ENCODE assay signal across 1 cellular context in genomic region chr1:198156745-198157240, GRCh38.
TF ChIP-seq lines count a peak whose summit lies in the region.

Gene NEK7 (plus strand): TSS chr1:198156998. CDS start chr1:198232581, 75,583 bp downstream.

TF ChIP-seq in K562, 482 proteins besides CTCF, POLR2A, EP300 and RAD21 (continued from another document):
- TF ChIP-seq ZNF395 (CRISPR knock-in tag; IDR thresholded peaks at IDR 0.05), result 0 out of 2 replicates have a peak, but pooled peaks have one; percentile 14
- TF ChIP-seq E2F5 (CRISPR knock-in tag; IDR thresholded peaks at IDR 0.05), result 0 out of 2 replicates have a peak, but pooled peaks have one; percentile 55
- no peak for TF ChIP-seq ZC3H8 (IDR thresholded peaks at IDR 0.05)
- no peak for TF ChIP-seq TOE1 (IDR thresholded peaks at IDR 0.05; ENCODE audit: borderline replicate concordance)
- TF ChIP-seq TOE1 (CRISPR knock-in tag; IDR thresholded peaks at IDR 0.05; ENCODE audit: borderline replicate concordance, low read depth), result no peak
- TF ChIP-seq GABPB1 (CRISPR knock-in tag; IDR thresholded peaks at IDR 0.05), result no peak
- TF ChIP-seq ZFP36 (IDR thresholded peaks at IDR 0.05; ENCODE audit: low read depth, low read length, partially characterized antibody), result peak; percentile 97
- TF ChIP-seq E2F3 (CRISPR knock-in tag; IDR thresholded peaks at IDR 0.05), result 0 out of 2 replicates have a peak, but pooled peaks have one; percentile 17
- TF ChIP-seq CCAR2 (IDR thresholded peaks at IDR 0.05; ENCODE audit: low read depth, low read length), result no peak
- peak; percentile 46 for TF ChIP-seq SMAD1 (IDR thresholded peaks at IDR 0.05; ENCODE audit: low read depth, low read length, partially characterized antibody)
- peak; percentile 38; the same call in 1 of the 2 replicates for TF ChIP-seq ATF7 (IDR thresholded peaks at IDR 0.05)
- no peak for TF ChIP-seq TCF15 (CRISPR knock-in tag; IDR thresholded peaks at IDR 0.05)
- no peak for TF ChIP-seq BCL6 (CRISPR knock-in tag; IDR thresholded peaks at IDR 0.05)
- no peak for TF ChIP-seq SP2 (IDR thresholded peaks at IDR 0.05; ENCODE audit: extremely low read depth, low read depth, low read length, poor library complexity, severe bottlenecking)
- peak; percentile 84 to 86 for TF ChIP-seq MAZ (CRISPR knock-in tag; conservative IDR thresholded peaks at IDR 0.05 in 1 of 2, IDR thresholded peaks at IDR 0.05 in 1 of 2)
- TF ChIP-seq ATF1 (CRISPR knock-in tag; IDR thresholded peaks at IDR 0.05), result no peak
- 0 out of 2 replicates have a peak, but pooled peaks have one; percentile 2 for TF ChIP-seq ATF1 (tag; IDR thresholded peaks at IDR 0.05)
- no peak for TF ChIP-seq KDM2B (CRISPR knock-in tag; IDR thresholded peaks at IDR 0.05)
- 0 out of 2 replicates have a peak, but pooled peaks have one; percentile 40 for TF ChIP-seq FOXO4 (CRISPR knock-in tag; IDR thresholded peaks at IDR 0.05)
- no peak for TF ChIP-seq BCOR (IDR thresholded peaks at IDR 0.05)
- TF ChIP-seq SUPT5H (IDR thresholded peaks at IDR 0.05), result peak; percentile 59
- peak; percentile 97 for TF ChIP-seq POLR2G (IDR thresholded peaks at IDR 0.05; ENCODE audit: low read depth, low read length)
- no peak for TF ChIP-seq CBX2 (IDR thresholded peaks at IDR 0.05; ENCODE audit: insufficient read depth, low read length, poor library complexity, severe bottlenecking)
- no peak for TF ChIP-seq PCBP2 (IDR thresholded peaks at IDR 0.05; ENCODE audit: low read depth, low read length, poor library complexity, severe bottlenecking)
- peak; percentile 92 for TF ChIP-seq CXXC5 (CRISPR knock-in tag; IDR thresholded peaks at IDR 0.05)
- TF ChIP-seq MBD2 (IDR thresholded peaks at IDR 0.05; ENCODE audit: borderline replicate concordance, low read depth), result peak; percentile 28; the same call in 1 of the 2 replicates
- TF ChIP-seq POLR2H (tag; IDR thresholded peaks at IDR 0.05; ENCODE audit: low read depth), result peak; percentile 77
- no peak for TF ChIP-seq NCOA2 (IDR thresholded peaks at IDR 0.05; ENCODE audit: partially characterized antibody in 2 of 2)
- TF ChIP-seq TEAD4 (IDR thresholded peaks at IDR 0.05; ENCODE audit: low read length), result no peak; the same call in none of the 2 replicates
- no peak for TF ChIP-seq TEAD4 (CRISPR knock-in tag; IDR thresholded peaks at IDR 0.05; ENCODE audit: borderline replicate concordance)
- TF ChIP-seq SAP30 (IDR thresholded peaks at IDR 0.05; ENCODE audit: borderline replicate concordance, insufficient read depth, low read depth, low read length, poor library complexity, severe bottlenecking), result peak; percentile 61
- no peak for TF ChIP-seq ZMIZ1 (IDR thresholded peaks at IDR 0.05; ENCODE audit: low read depth in 2 of 2, low read length in 2 of 2)
- peak; percentile 65 for TF ChIP-seq CREM (IDR thresholded peaks at IDR 0.05; ENCODE audit: low read depth)
- no peak for TF ChIP-seq HINFP (tag; conservative IDR thresholded peaks at IDR 0.05; ENCODE audit: low read depth)
- no peak for TF ChIP-seq CGGBP1 (CRISPR knock-in tag; IDR thresholded peaks at IDR 0.05)
- peak in 1 of 2 experiments; percentile 42; a peak in 1 of 4 replicates for TF ChIP-seq ZNF639 (CRISPR knock-in tag; conservative IDR thresholded peaks at IDR 0.05 in 1 of 2, IDR thresholded peaks at IDR 0.05 in 1 of 2)
- TF ChIP-seq CHD4 (IDR thresholded peaks at IDR 0.05; ENCODE audit: insufficient read depth, insufficient replicate concordance, low read depth, low read length, poor library complexity, severe bottlenecking), result no peak
- no peak for TF ChIP-seq ZNF121 (CRISPR knock-in tag; conservative IDR thresholded peaks at IDR 0.05)
- TF ChIP-seq SRF (CRISPR knock-in tag; IDR thresholded peaks at IDR 0.05), result peak in 1 of 2 experiments; percentile 44; a peak in 1 of 4 replicates
- no peak for TF ChIP-seq ZNF134 (CRISPR knock-in tag; conservative IDR thresholded peaks at IDR 0.05)
- TF ChIP-seq ZHX1 (conservative IDR thresholded peaks at IDR 0.05; ENCODE audit: low read length), result no peak
- no peak for TF ChIP-seq PHF20 (IDR thresholded peaks at IDR 0.05; ENCODE audit: partially characterized antibody)
- TF ChIP-seq POLR2AphosphoS2 (IDR thresholded peaks at IDR 0.05; ENCODE audit: low read length), result 0 out of 2 replicates have a peak, but pooled peaks have one; percentile 48
- no peak for TF ChIP-seq HLTF (IDR thresholded peaks at IDR 0.05)
- peak; percentile 67 for TF ChIP-seq HNRNPLL (IDR thresholded peaks at IDR 0.05; ENCODE audit: low read depth, low read length, poor library complexity, severe bottlenecking)
- no peak for TF ChIP-seq USF1 (CRISPR knock-in tag; IDR thresholded peaks at IDR 0.05)
- TF ChIP-seq CEBPG (CRISPR knock-in tag; IDR thresholded peaks at IDR 0.05), result no peak
- no peak for TF ChIP-seq CEBPG (tag; conservative IDR thresholded peaks at IDR 0.05 in 1 of 2, IDR thresholded peaks at IDR 0.05 in 1 of 2)
- 0 out of 2 replicates have a peak, but pooled peaks have one; percentile 21 for TF ChIP-seq BRD4 (IDR thresholded peaks at IDR 0.05)
- TF ChIP-seq MXI1 (IDR thresholded peaks at IDR 0.05; ENCODE audit: low read depth, low read length), result no peak
- TF ChIP-seq TRIM24 (IDR thresholded peaks at IDR 0.05), result no peak
- no peak for TF ChIP-seq MTA2 (IDR thresholded peaks at IDR 0.05; ENCODE audit: low read depth)
